16 cellular contexts compared by ENCODE assay signal in the genomic region with DNA sequence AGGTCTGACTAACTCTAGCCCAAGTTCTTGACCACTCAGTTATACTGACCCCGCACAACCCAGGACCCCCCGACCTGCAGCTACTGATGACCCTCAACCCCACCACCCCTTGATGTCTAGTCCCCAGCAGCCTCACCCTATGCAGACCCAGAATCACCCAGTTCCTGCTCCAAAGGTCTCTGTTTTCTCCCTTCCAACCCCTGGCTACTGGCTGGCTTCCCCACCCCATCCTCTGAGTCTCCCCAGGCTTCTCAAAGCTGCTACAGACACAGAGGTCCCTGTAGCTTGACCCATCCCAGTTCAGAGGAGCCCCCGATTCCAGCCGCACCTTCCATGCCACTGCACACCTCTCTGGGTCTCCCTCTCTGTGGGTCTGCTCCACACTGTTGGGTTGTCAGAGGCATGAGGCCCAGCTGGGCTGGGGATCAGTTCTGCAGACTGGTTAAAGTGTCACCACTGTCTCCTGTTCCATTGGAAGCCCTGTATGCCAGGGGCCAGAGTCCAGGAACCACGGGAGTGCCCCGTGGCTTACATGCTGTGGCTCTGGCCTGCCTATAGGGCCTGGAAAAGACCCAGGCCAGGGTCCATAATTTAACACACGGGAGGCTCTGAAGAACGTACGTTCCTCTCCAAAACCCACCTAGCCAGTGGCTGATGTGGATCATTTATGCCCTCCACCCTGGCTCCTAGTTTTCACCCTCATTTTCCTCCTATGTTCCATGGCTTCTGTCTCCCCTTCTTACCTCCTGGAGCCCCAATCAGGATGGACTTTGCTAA. TPM values are rescaled to one million over a fixed set of nuclear protein-coding genes. Genes with fewer than 3 reads are reported as not detected.
A peak's percentile ranks its signal among the peaks of the same experiment; 100 is the strongest.
DNase-seq lines count a peak whose midpoint lies in the region; ATAC-seq, FAIRE-seq and TF ChIP-seq lines count a peak whose summit lies in the region.
"Had no signal": no experiment of that assay in that cellular context is flagged by ENCODE, and none has a peak within 500 bp of the region (broad histone marks: within the 10 kb centered on the region; RNA-seq: fewer than 3 reads in every experiment).

No MANE protein-coding gene starts in this region.

- DNase-seq in K562 (ENCODE audit: extremely low read depth in 1 of 4, low spot score in 3 of 4) (peak in 2 of 4 experiments; percentile 28 to 33), left lobe of liver (ENCODE audit: low spot score) (peak; percentile 95), osteoblast (ENCODE audit: insufficient read length, low spot score, missing footprints) (peak; percentile 67), NCI-H187 (lab: John Stamatoyannopoulos, UW) (no peak), HuH-7.5 (ENCODE audit: low spot score) (no peak)
- DNase-seq: AML-193, DND-41, GF-D8, KBM-7, NCI-H146, NCI-H446, PC-3 had no signal

- TF ChIP-seq CTCF in K562 (IDR thresholded peaks at IDR 0.05 in 2 of 3, conservative IDR thresholded peaks at IDR 0.05 in 1 of 3; ENCODE audit: insufficient read depth in 2 of 3, low read depth in 1 of 3, low read length in 3 of 3) (no peak), osteoblast (IDR thresholded peaks at IDR 0.05; ENCODE audit: extremely low read depth, low read depth, low read length) (no peak)

- H3K27me3 ChIP-seq in K562 (ENCODE audit: control insufficient read depth in 2 of 2, insufficient read depth in 2 of 2, low read length in 2 of 2) (no peaks in the 10 kb centered on the region), osteoblast (ENCODE audit: insufficient read depth, low read length) (peaks cover 14% of the 10 kb centered on the region)

- WGBS in K562 (ENCODE audit: insufficient coverage, low coverage, missing lambda C conversion rate) = 22% methylated on average over 9 of the region's 9 CpGs

- no peaks in the 10 kb centered on the region for H4K20me1 ChIP-seq in K562 (replicated peaks; ENCODE audit: control insufficient read depth, insufficient read depth, low read length)
- no peaks in the 10 kb centered on the region for H4K20me1 ChIP-seq in osteoblast (ENCODE audit: insufficient read depth, low read length)

- H3K4me3 ChIP-seq in K562 (peak overlapping the region; percentile 43), osteoblast (ENCODE audit: insufficient read depth, low read length) (no peak overlapping the region)
- H3K4me3 ChIP-seq: GM23338, SK-N-MC had no signal

- peak overlapping the region; percentile 92 for H3K4me2 ChIP-seq in K562 (ENCODE audit: insufficient read depth, low read length)
- no peak overlapping the region for H3K4me2 ChIP-seq in osteoblast (ENCODE audit: insufficient read depth, low read length)
- H3K4me2 ChIP-seq: GM23338 had no signal

- in situ Hi-C loops in K562 (cut with MboI) = loop anchor here (25.0 kb wide), 1 partner anchor 1437 kb away; the partner anchor contains the start of genes ISG20L2, METTL25B and MRPL24

- TF ChIP-seq POLR2A in K562 (conservative IDR thresholded peaks at IDR 0.05) = no peak; the same call in 1 of the 2 replicates

- H2AFZ ChIP-seq in K562 (ENCODE audit: low read depth, low read length) (peak overlapping the region; percentile 80), osteoblast (ENCODE audit: low read length) (no peak overlapping the region)

- BruUV-seq in K562 (replicated peaks; lab: Mats Ljungman, UMichigan) = TSS peak; percentile 90

- H3K36me3 ChIP-seq in K562 (ENCODE audit: control insufficient read depth, insufficient read depth, low read length) (peaks cover 12% of the 10 kb centered on the region), osteoblast (ENCODE audit: insufficient read depth, low read length) (no peaks in the 10 kb centered on the region)

- H3K9me1 ChIP-seq in K562 (ENCODE audit: control insufficient read depth, insufficient read depth, low read length) = no peaks in the 10 kb centered on the region

- no peak for TF ChIP-seq RAD21 in K562 (CRISPR knock-in tag; conservative IDR thresholded peaks at IDR 0.05 in 1 of 2, IDR thresholded peaks at IDR 0.05 in 1 of 2)

- POLR2A ChIA-PET in K562 (lab: Yijun Ruan, JAX) = interaction anchor here (0.7 to 1.5 kb wide), 6 partner anchors 8 to 39 kb away, joined by 3 to 7 read pairs (median 4); partner anchors contain the start of gene FDPS

- peak overlapping the region; percentile 80 to 94 for H3K9ac ChIP-seq in K562 (ENCODE audit: insufficient read depth in 1 of 2, low read depth in 2 of 2, low read length in 2 of 2)

- FAIRE-seq in K562 (lab: Jason Lieb, UNC) = peak; percentile 52

- H3K9me3 ChIP-seq in K562 (replicated peaks; ENCODE audit: control insufficient read depth, insufficient read depth, low read depth, low read length) (no peaks in the 10 kb centered on the region), osteoblast (ENCODE audit: low read depth, low read length) (no peaks in the 10 kb centered on the region)

- H3K79me2 ChIP-seq in K562 (ENCODE audit: control insufficient read depth, insufficient read depth, low read length) (peaks cover 39% of the 10 kb centered on the region), osteoblast (ENCODE audit: insufficient read depth, low read length) (no peaks in the 10 kb centered on the region)

- H3K4me1 ChIP-seq in K562 (replicated peaks in 1 of 2; ENCODE audit: control insufficient read depth in 2 of 2, insufficient read depth in 2 of 2, low read length in 2 of 2) (peaks cover 18 to 33% of the 10 kb centered on the region in 2 experiments; a peak in 4 of 5 replicates), osteoblast (ENCODE audit: insufficient read depth, low read length) (peaks cover 10% of the 10 kb centered on the region)

- no peak for TF ChIP-seq EP300 in K562 (IDR thresholded peaks at IDR 0.05; ENCODE audit: low read length)

- intact Hi-C loops in K562 (cut with micrococcal nuclease) = loop anchor here (2.0 kb wide), 1 partner anchor 24 kb away; the partner anchor contains the start of gene HCN3

- peak; percentile 66 for ATAC-seq in K562
- peak; percentile 89 for ATAC-seq in left lobe of liver
- ATAC-seq in HG03442 (IDR thresholded peaks at IDR 0.05; ENCODE audit: unreplicated experiment) = no peak
- ATAC-seq: GM23338, PC-3 had no signal

- peak overlapping the region; percentile 78 for H3K27ac ChIP-seq in K562 (ENCODE audit: extremely low read depth, low read depth, low read length)
- H3K27ac ChIP-seq in osteoblast (ENCODE audit: low read depth, low read length) = no peak overlapping the region
- H3K27ac ChIP-seq: SK-N-MC had no signal

- CTCF ChIA-PET in K562 (lab: Yijun Ruan, JAX; ENCODE audit: low intra/inter-chr PET ratio) = no interaction called here

RNA-seq across cellular contexts. Expression of gene PKLR, which starts 0.5 kb away (rescaled TPM):
- total RNA-seq in K562 (2011; cell fraction: chromatin; rRNA removed; ENCODE audit: low replicate concordance) = 18.9 and 39.8 TPM in 2 replicates
- 33.9 and 37.6 TPM in 2 replicates for total RNA-seq in K562 (2011; cell fraction: nucleolus; rRNA removed)
- 31.5 and 35.1 TPM in 2 replicates for total RNA-seq in K562 (2011; cell fraction: nucleoplasm; rRNA removed)
- 38.2 and 47.5 TPM in 2 replicates for total RNA-seq in K562 (2014; rRNA removed)
- 22.6 and 25.0 TPM in 2 replicates for total RNA-seq in K562 (2014; rRNA removed; fragmentation: Illumina TruSeq; extraction: Trizol)
- 12.1 and 12.8 TPM in 2 replicates for total RNA-seq in K562 (2015; rRNA removed; fragmentation: Illumina TruSeq; extraction: Trizol)
- 75.7 and 78.4 TPM in 2 replicates for total RNA-seq in K562 (2021)
- polyA plus RNA-seq in K562 (2011; rRNA removed) = 25.3 and 39.9 TPM in 2 replicates
- polyA plus RNA-seq in K562 (2011; cell fraction: cytosol; rRNA removed) = 26.5 and 92.1 TPM in 2 replicates
- 20.1 and 56.5 TPM in 2 replicates for polyA plus RNA-seq in K562 (2011; cell fraction: nucleus; rRNA removed)
- 23.5 and 42.9 TPM in 2 replicates for polyA plus RNA-seq in K562 (2012)
- polyA plus RNA-seq in K562 (2014; fragmentation: Illumina TruSeq; extraction: Trizol) = 58.5 and 62.1 TPM in 2 replicates
- 10 to 100 TPM; 10.7 to 13.0 TPM for polyA plus RNA-seq in K562 (2014; fragmentation: Nextera tagmentation; extraction: Ambion mirVana)
- polyA plus RNA-seq in K562 (2014; rRNA removed) = 50.4 and 51.2 TPM in 2 replicates
- 12.1 and 32.1 TPM in 2 replicates for polyA minus RNA-seq in K562 (2011; rRNA and poly(A)+ RNA removed)
- polyA minus RNA-seq in K562 (2011; cell fraction: cytosol; rRNA and poly(A)+ RNA removed) = 16.4 and 35.4 TPM in 2 replicates
- 7.7 and 16.0 TPM in 2 replicates for polyA minus RNA-seq in K562 (2011; cell fraction: nucleus; rRNA and poly(A)+ RNA removed)
- 109 TPM for total RNA-seq in left lobe of liver
- not detected in 2 replicates for total RNA-seq in osteoblast
- total RNA-seq: HT1080, PC-3 had no signal

RNA-seq across cellular contexts. Expression of gene FDPS, which starts 7.9 kb away (rescaled TPM):
- total RNA-seq in K562 (2011; cell fraction: chromatin; rRNA removed; ENCODE audit: low replicate concordance) = 971 and 1,145 TPM in 2 replicates
- 614 and 691 TPM in 2 replicates for total RNA-seq in K562 (2011; cell fraction: nucleolus; rRNA removed)
- 834 and 899 TPM in 2 replicates for total RNA-seq in K562 (2011; cell fraction: nucleoplasm; rRNA removed)
- 319 and 337 TPM in 2 replicates for total RNA-seq in K562 (2014; rRNA removed)
- total RNA-seq in K562 (2014; rRNA removed; fragmentation: Illumina TruSeq; extraction: Trizol) = 360 and 368 TPM in 2 replicates
- 243 and 247 TPM in 2 replicates for total RNA-seq in K562 (2015; rRNA removed; fragmentation: Illumina TruSeq; extraction: Trizol)
- 332 and 344 TPM in 2 replicates for total RNA-seq in K562 (2021)
- 563 and 614 TPM in 2 replicates for polyA plus RNA-seq in K562 (2011; rRNA removed)
- polyA plus RNA-seq in K562 (2011; cell fraction: cytosol; rRNA removed) = 402 and 573 TPM in 2 replicates
- polyA plus RNA-seq in K562 (2011; cell fraction: nucleus; rRNA removed) = 721 and 909 TPM in 2 replicates
- 300 and 453 TPM in 2 replicates for polyA plus RNA-seq in K562 (2012)
- polyA plus RNA-seq in K562 (2014; fragmentation: Illumina TruSeq; extraction: Trizol) = 313 and 328 TPM in 2 replicates
- polyA plus RNA-seq in K562 (2014; fragmentation: Nextera tagmentation; extraction: Ambion mirVana) = 100 to 1,000 TPM; 864 to 884 TPM
- 377 and 379 TPM in 2 replicates for polyA plus RNA-seq in K562 (2014; rRNA removed)
- polyA minus RNA-seq in K562 (2011; rRNA and poly(A)+ RNA removed) = 293 and 318 TPM in 2 replicates
- 174 and 178 TPM in 2 replicates for polyA minus RNA-seq in K562 (2011; cell fraction: cytosol; rRNA and poly(A)+ RNA removed)
- 118 and 209 TPM in 2 replicates for polyA minus RNA-seq in K562 (2011; cell fraction: nucleus; rRNA and poly(A)+ RNA removed)
- 266 TPM for total RNA-seq in left lobe of liver
- total RNA-seq in osteoblast = 191 and 216 TPM in 2 replicates

RNA-seq across cellular contexts. Expression of gene RUSC1, which starts 20.0 kb away (rescaled TPM):
- 28.6 and 75.0 TPM in 2 replicates for total RNA-seq in K562 (2011; cell fraction: chromatin; rRNA removed; ENCODE audit: low replicate concordance)
- total RNA-seq in K562 (2011; cell fraction: nucleolus; rRNA removed) = 70.1 and 78.7 TPM in 2 replicates
- 44.4 and 55.0 TPM in 2 replicates for total RNA-seq in K562 (2011; cell fraction: nucleoplasm; rRNA removed)
- 33.6 and 41.8 TPM in 2 replicates for total RNA-seq in K562 (2014; rRNA removed)
- 14.3 and 15.1 TPM in 2 replicates for total RNA-seq in K562 (2014; rRNA removed; fragmentation: Illumina TruSeq; extraction: Trizol)
- total RNA-seq in K562 (2015; rRNA removed; fragmentation: Illumina TruSeq; extraction: Trizol) = 25.3 and 25.7 TPM in 2 replicates
- total RNA-seq in K562 (2021) = 63.0 and 68.3 TPM in 2 replicates
- 37.5 and 44.2 TPM in 2 replicates for polyA plus RNA-seq in K562 (2011; rRNA removed)
- polyA plus RNA-seq in K562 (2011; cell fraction: cytosol; rRNA removed) = 51.0 and 124 TPM in 2 replicates
- polyA plus RNA-seq in K562 (2011; cell fraction: nucleus; rRNA removed) = 104 and 153 TPM in 2 replicates
- polyA plus RNA-seq in K562 (2012) = 42.7 and 48.5 TPM in 2 replicates
- 42.0 and 50.4 TPM in 2 replicates for polyA plus RNA-seq in K562 (2014; fragmentation: Illumina TruSeq; extraction: Trizol)
- 1 to 10 TPM; 5.7 to 9.5 TPM for polyA plus RNA-seq in K562 (2014; fragmentation: Nextera tagmentation; extraction: Ambion mirVana)
- polyA plus RNA-seq in K562 (2014; rRNA removed) = 63.2 and 72.4 TPM in 2 replicates
- polyA minus RNA-seq in K562 (2011; rRNA and poly(A)+ RNA removed) = 11.2 and 13.7 TPM in 2 replicates
- polyA minus RNA-seq in K562 (2011; cell fraction: cytosol; rRNA and poly(A)+ RNA removed) = 23.6 and 26.5 TPM in 2 replicates
- polyA minus RNA-seq in K562 (2011; cell fraction: nucleus; rRNA and poly(A)+ RNA removed) = 24.6 and 26.1 TPM in 2 replicates
- 8.5 TPM for total RNA-seq in left lobe of liver
- 15.6 and 16.5 TPM in 2 replicates for total RNA-seq in osteoblast

RNA-seq across cellular contexts. Expression of gene HCN3, which starts 23.5 kb away (rescaled TPM):
- total RNA-seq in K562 (2011; cell fraction: chromatin; rRNA removed; ENCODE audit: low replicate concordance) = 31.1 and 65.6 TPM in 2 replicates
- 41.4 and 45.0 TPM in 2 replicates for total RNA-seq in K562 (2011; cell fraction: nucleolus; rRNA removed)
- total RNA-seq in K562 (2011; cell fraction: nucleoplasm; rRNA removed) = 40.9 and 43.8 TPM in 2 replicates
- 2.3 and 3.2 TPM in 2 replicates for total RNA-seq in K562 (2014; rRNA removed)
- 1.7 and 2.9 TPM in 2 replicates for total RNA-seq in K562 (2014; rRNA removed; fragmentation: Illumina TruSeq; extraction: Trizol)
- 3.1 and 3.9 TPM in 2 replicates for total RNA-seq in K562 (2015; rRNA removed; fragmentation: Illumina TruSeq; extraction: Trizol)
- total RNA-seq in K562 (2021) = 6.6 and 7.0 TPM in 2 replicates
- 7.2 and 14.5 TPM in 2 replicates for polyA plus RNA-seq in K562 (2011; rRNA removed)
- 7.1 and 13.6 TPM in 2 replicates for polyA plus RNA-seq in K562 (2011; cell fraction: cytosol; rRNA removed)
- polyA plus RNA-seq in K562 (2011; cell fraction: nucleus; rRNA removed) = 101 and 112 TPM in 2 replicates
- 5.6 and 7.6 TPM in 2 replicates for polyA plus RNA-seq in K562 (2012)
- 5.6 and 5.9 TPM in 2 replicates for polyA plus RNA-seq in K562 (2014; fragmentation: Illumina TruSeq; extraction: Trizol)
- polyA plus RNA-seq in K562 (2014; fragmentation: Nextera tagmentation; extraction: Ambion mirVana) = 1 to 10 TPM in 1 of 2 experiments, under 1 TPM in 1; 0.91 to 1.0 TPM
- polyA plus RNA-seq in K562 (2014; rRNA removed) = 7.3 and 9.7 TPM in 2 replicates
- 3.7 and 5.6 TPM in 2 replicates for polyA minus RNA-seq in K562 (2011; rRNA and poly(A)+ RNA removed)
- polyA minus RNA-seq in K562 (2011; cell fraction: cytosol; rRNA and poly(A)+ RNA removed) = 2.5 and 5.6 TPM in 2 replicates
- 11.6 and 13.2 TPM in 2 replicates for polyA minus RNA-seq in K562 (2011; cell fraction: nucleus; rRNA and poly(A)+ RNA removed)
- total RNA-seq in left lobe of liver = 2.5 TPM
- 2.5 and 2.9 TPM in 2 replicates for total RNA-seq in osteoblast

RNA-seq across cellular contexts. Expression of gene CLK2, which starts 27.4 kb away (rescaled TPM):
- 311 and 570 TPM in 2 replicates for total RNA-seq in K562 (2011; cell fraction: chromatin; rRNA removed; ENCODE audit: low replicate concordance)
- total RNA-seq in K562 (2011; cell fraction: nucleolus; rRNA removed) = 299 and 331 TPM in 2 replicates
- 264 and 285 TPM in 2 replicates for total RNA-seq in K562 (2011; cell fraction: nucleoplasm; rRNA removed)
- total RNA-seq in K562 (2014; rRNA removed) = 36.4 and 40.2 TPM in 2 replicates
- 24.2 and 25.6 TPM in 2 replicates for total RNA-seq in K562 (2014; rRNA removed; fragmentation: Illumina TruSeq; extraction: Trizol)
- 37.0 and 39.6 TPM in 2 replicates for total RNA-seq in K562 (2015; rRNA removed; fragmentation: Illumina TruSeq; extraction: Trizol)
- 60.2 and 65.4 TPM in 2 replicates for total RNA-seq in K562 (2021)
- 67.8 and 105 TPM in 2 replicates for polyA plus RNA-seq in K562 (2011; rRNA removed)
- polyA plus RNA-seq in K562 (2011; cell fraction: cytosol; rRNA removed) = 48.7 and 49.0 TPM in 2 replicates
- 890 and 922 TPM in 2 replicates for polyA plus RNA-seq in K562 (2011; cell fraction: nucleus; rRNA removed)
- polyA plus RNA-seq in K562 (2012) = 56.9 and 62.9 TPM in 2 replicates
- 59.9 and 67.3 TPM in 2 replicates for polyA plus RNA-seq in K562 (2014; fragmentation: Illumina TruSeq; extraction: Trizol)
- polyA plus RNA-seq in K562 (2014; fragmentation: Nextera tagmentation; extraction: Ambion mirVana) = 10 to 100 TPM; 13.5 to 15.7 TPM
- 69.1 and 81.4 TPM in 2 replicates for polyA plus RNA-seq in K562 (2014; rRNA removed)
- 58.6 and 59.3 TPM in 2 replicates for polyA minus RNA-seq in K562 (2011; rRNA and poly(A)+ RNA removed)
- 30.5 and 30.7 TPM in 2 replicates for polyA minus RNA-seq in K562 (2011; cell fraction: cytosol; rRNA and poly(A)+ RNA removed)
- polyA minus RNA-seq in K562 (2011; cell fraction: nucleus; rRNA and poly(A)+ RNA removed) = 109 and 138 TPM in 2 replicates
- total RNA-seq in left lobe of liver = 22.6 TPM
- 17.4 and 19.7 TPM in 2 replicates for total RNA-seq in osteoblast

Comparison
In these comparisons a context has a peak if more than half of its experiments do, and no peak if none do; other contexts are left out.
1. DNase-seq: peak in left lobe of liver (single experiment) and osteoblast (single experiment); none in NCI-H187 (0 of 2) and HuH-7.5 (single experiment).
2. RNA of gene PKLR, which starts 0.5 kb away (total RNA-seq): 109 TPM in left lobe of liver (single experiment) and 12.1 to 78.4 TPM in K562; not detected in osteoblast; every median in the first group is over 10 times any median in the second.